In genomic region chr11:16512842-16513241, GRCh38 we compare ENCODE assay signal across 14 cellular contexts.
DNase-seq lines count a peak whose midpoint lies in the region; ATAC-seq and TF ChIP-seq lines count a peak whose summit lies in the region.
"Had no signal": no experiment of that assay in that cellular context is flagged by ENCODE, and none has a peak within 500 bp of the region (broad histone marks: within the 10 kb centered on the region; RNA-seq: fewer than 3 reads in every experiment).

No MANE protein-coding gene starts in this region.

- no peaks in the 10 kb centered on the region for H3K9me3 ChIP-seq in BE2C
- no peaks in the 10 kb centered on the region for H3K9me3 ChIP-seq in sigmoid colon
- H3K9me3 ChIP-seq: lower lobe of right lung had no signal

- no peaks in the 10 kb centered on the region for H3K4me1 ChIP-seq in BE2C
- H3K4me1 ChIP-seq in sigmoid colon: no peaks in the 10 kb centered on the region
- H3K4me1 ChIP-seq: lower lobe of right lung had no signal

- DNase-seq in BE2C (no peak), sigmoid colon (no peak), NCI-H2029 treated with DMSO at 0.1 percent for 48 hours (lab: John Stamatoyannopoulos, UW) (no peak), NCI-H2196 treated with DMSO at 0.1 percent for 48 hours (lab: John Stamatoyannopoulos, UW; ENCODE audit: unreplicated experiment) (no peak)
- DNase-seq: effector CD8-positive, alpha-beta T cell; lower lobe of right lung; NCI-H2081 treated with DMSO at 0.1 percent for 48 hours; nucleus accumbens; stimulated activated CD4-positive, alpha-beta T cell treated with anti-CD3 and anti-CD28 coated beads, Interleukin-2, amount 100 ng/mL, for 48 hours had no signal

- H3K4me3 ChIP-seq in BE2C (ENCODE audit: low read depth, low read length) (no peak overlapping the region), sigmoid colon (no peak overlapping the region)
- H3K4me3 ChIP-seq: hepatocyte, lower lobe of right lung had no signal

- H3K27ac ChIP-seq in sigmoid colon: no peak overlapping the region
- H3K27ac ChIP-seq: hepatocyte, lower lobe of right lung had no signal

- no peak for TF ChIP-seq CTCF in BE2C (IDR thresholded peaks at IDR 0.05; ENCODE audit: low read depth, low read length)
- no peak for TF ChIP-seq CTCF in sigmoid colon (IDR thresholded peaks at IDR 0.05)

- TF ChIP-seq EP300 in sigmoid colon (IDR thresholded peaks at IDR 0.05): no peak

- no peak for TF ChIP-seq POLR2A in GM18505 (IDR thresholded peaks at IDR 0.05; ENCODE audit: borderline replicate concordance, extremely low read depth, insufficient read depth, insufficient read length)
- TF ChIP-seq POLR2A in sigmoid colon (IDR thresholded peaks at IDR 0.05): no peak

- H3K36me3 ChIP-seq in BE2C (no peaks in the 10 kb centered on the region), sigmoid colon (no peaks in the 10 kb centered on the region)
- H3K36me3 ChIP-seq: lower lobe of right lung had no signal

- ATAC-seq in GM18505 (IDR thresholded peaks at IDR 0.05; ENCODE audit: unreplicated experiment) (peak; percentile 97), GM19467 (IDR thresholded peaks at IDR 0.05; ENCODE audit: unreplicated experiment) (peak; percentile 94), HG02852 (IDR thresholded peaks at IDR 0.05; ENCODE audit: unreplicated experiment) (peak; percentile 94), HG03460 (IDR thresholded peaks at IDR 0.05; ENCODE audit: unreplicated experiment) (peak; percentile 94)
- ATAC-seq: lower lobe of right lung had no signal

- intact Hi-C loops in sigmoid colon (cut with DNase I): no loop called here

- H3K27me3 ChIP-seq in BE2C (no peaks in the 10 kb centered on the region), sigmoid colon (no peaks in the 10 kb centered on the region)
- H3K27me3 ChIP-seq: hepatocyte had no signal
